In genomic region chr3:51773529-51773928, GRCh38 we compare ENCODE assay signal across 14 cellular contexts. TPM values are rescaled to one million over a fixed set of nuclear protein-coding genes. Genes with fewer than 3 reads are reported as not detected.
"Had no signal": no experiment of that assay in that cellular context is flagged by ENCODE, and none has a peak within 500 bp of the region (broad histone marks: within the 10 kb centered on the region; RNA-seq: fewer than 3 reads in every experiment).

No MANE protein-coding gene starts in this region.

- H3K27me3 ChIP-seq: body of pancreas, pancreas, upper lobe of left lung had no signal

- H3K9me3 ChIP-seq: adrenal gland, body of pancreas, gastroesophageal sphincter, pancreas, suprapubic skin, upper lobe of left lung had no signal

- H3K36me3 ChIP-seq: adrenal gland, gastroesophageal sphincter, pancreas, suprapubic skin, upper lobe of left lung had no signal

- H3K4me3 ChIP-seq: adrenal gland, body of pancreas, gastroesophageal sphincter, lung, pancreas, suprapubic skin, upper lobe of left lung had no signal

- H3K27ac ChIP-seq: adrenal gland, body of pancreas, epithelial cell of prostate, gastroesophageal sphincter, pancreas, suprapubic skin, upper lobe of left lung had no signal

- DNase-seq: activated naive CD4-positive, alpha-beta T cell treated with anti-CD3 and anti-CD28 coated beads, Interleukin-2, amount 50 U/mL, for 16 hours; adrenal gland; body of pancreas; effector memory CD8-positive, alpha-beta T cell; naive B cell; pancreas; stimulated activated CD4-positive, alpha-beta T cell treated with anti-CD3 and anti-CD28 coated beads, Interleukin-2, amount 100 ng/mL, for 48 hours; stimulated activated naive CD4-positive, alpha-beta T cell treated with Interleukin-2 at 50 U/mL for 16 hours; upper lobe of left lung had no signal

- H3K4me1 ChIP-seq: adrenal gland, body of pancreas, gastroesophageal sphincter, pancreas, suprapubic skin, upper lobe of left lung had no signal

RNA-seq across cellular contexts. Expression of gene IQCF6, which starts 5.5 kb away (rescaled TPM):
- total RNA-seq: activated T-helper 2 cell treated with anti-CD3 and anti-CD28 coated beads, Interferon-gamma antibody, Interleukin-2, Interleukin-4, amounts not matched to agents 10 μg/mL and 5 μg/mL and 100 μg/mL, durations not matched to agents 14 hours and 24 hours and 36 hours; adrenal gland; body of pancreas; gastroesophageal sphincter; lung; pancreas; suprapubic skin; upper lobe of left lung had no signal
- polyA plus RNA-seq: adrenal gland, lung, pancreas had no signal
